ENCODE assay signal across 2 cellular contexts in the genomic region with DNA sequence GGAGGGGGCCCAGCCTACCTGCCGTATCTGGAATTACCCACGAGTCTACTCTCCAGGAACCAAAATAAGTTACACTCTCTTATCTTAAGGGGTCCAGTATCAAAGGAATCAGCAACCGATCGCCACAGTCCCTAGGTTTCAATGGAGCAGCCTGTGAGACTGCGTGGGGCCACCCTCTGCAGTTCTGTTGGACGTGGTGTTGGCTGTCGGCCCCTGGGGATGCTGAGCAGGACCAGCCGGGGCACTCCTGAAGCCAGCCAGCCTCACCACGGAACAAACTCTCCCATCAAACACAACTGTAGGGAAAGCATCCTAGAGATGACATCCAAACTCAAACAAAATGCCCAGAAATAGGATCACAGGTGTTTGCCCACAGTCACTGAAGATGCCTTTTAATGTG.
TF ChIP-seq lines count a peak whose summit lies in the region.

No MANE protein-coding gene starts in this region.

TF ChIP-seq in GM23338, 12 proteins besides CTCF, POLR2A, EP300 and RAD21 (continued from another document):
- TF ChIP-seq NANOG (IDR thresholded peaks at IDR 0.05; ENCODE audit: borderline replicate concordance) (no peak), POLR2AphosphoS5 (IDR thresholded peaks at IDR 0.05; ENCODE audit: low read depth) (no peak), ZNF114 (CRISPR knock-in tag; IDR thresholded peaks at IDR 0.05) (no peak), JUNB (IDR thresholded peaks at IDR 0.05; ENCODE audit: unreplicated experiment) (no peak), EZH2 (IDR thresholded peaks at IDR 0.05; ENCODE audit: low read depth, unreplicated experiment) (no peak), ZNF331 (CRISPR knock-in tag; IDR thresholded peaks at IDR 0.05; ENCODE audit: low read depth) (no peak), ZNF462 (CRISPR knock-in tag; IDR thresholded peaks at IDR 0.05) (no peak), STAT1 (IDR thresholded peaks at IDR 0.05; ENCODE audit: unreplicated experiment) (no peak)
- TF ChIP-seq, protein P1, sequence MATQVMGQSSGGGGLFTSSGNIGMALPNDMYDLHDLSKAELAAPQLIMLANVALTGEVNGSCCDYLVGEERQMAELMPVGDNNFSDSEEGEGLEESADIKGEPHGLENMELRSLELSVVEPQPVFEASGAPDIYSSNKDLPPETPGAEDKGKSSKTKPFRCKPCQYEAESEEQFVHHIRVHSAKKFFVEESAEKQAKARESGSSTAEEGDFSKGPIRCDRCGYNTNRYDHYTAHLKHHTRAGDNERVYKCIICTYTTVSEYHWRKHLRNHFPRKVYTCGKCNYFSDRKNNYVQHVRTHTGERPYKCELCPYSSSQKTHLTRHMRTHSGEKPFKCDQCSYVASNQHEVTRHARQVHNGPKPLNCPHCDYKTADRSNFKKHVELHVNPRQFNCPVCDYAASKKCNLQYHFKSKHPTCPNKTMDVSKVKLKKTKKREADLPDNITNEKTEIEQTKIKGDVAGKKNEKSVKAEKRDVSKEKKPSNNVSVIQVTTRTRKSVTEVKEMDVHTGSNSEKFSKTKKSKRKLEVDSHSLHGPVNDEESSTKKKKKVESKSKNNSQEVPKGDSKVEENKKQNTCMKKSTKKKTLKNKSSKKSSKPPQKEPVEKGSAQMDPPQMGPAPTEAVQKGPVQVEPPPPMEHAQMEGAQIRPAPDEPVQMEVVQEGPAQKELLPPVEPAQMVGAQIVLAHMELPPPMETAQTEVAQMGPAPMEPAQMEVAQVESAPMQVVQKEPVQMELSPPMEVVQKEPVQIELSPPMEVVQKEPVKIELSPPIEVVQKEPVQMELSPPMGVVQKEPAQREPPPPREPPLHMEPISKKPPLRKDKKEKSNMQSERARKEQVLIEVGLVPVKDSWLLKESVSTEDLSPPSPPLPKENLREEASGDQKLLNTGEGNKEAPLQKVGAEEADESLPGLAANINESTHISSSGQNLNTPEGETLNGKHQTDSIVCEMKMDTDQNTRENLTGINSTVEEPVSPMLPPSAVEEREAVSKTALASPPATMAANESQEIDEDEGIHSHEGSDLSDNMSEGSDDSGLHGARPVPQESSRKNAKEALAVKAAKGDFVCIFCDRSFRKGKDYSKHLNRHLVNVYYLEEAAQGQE (IDR thresholded peaks at IDR 0.05; ENCODE audit: unreplicated experiment) = no peak
- TF ChIP-seq, protein P2, sequence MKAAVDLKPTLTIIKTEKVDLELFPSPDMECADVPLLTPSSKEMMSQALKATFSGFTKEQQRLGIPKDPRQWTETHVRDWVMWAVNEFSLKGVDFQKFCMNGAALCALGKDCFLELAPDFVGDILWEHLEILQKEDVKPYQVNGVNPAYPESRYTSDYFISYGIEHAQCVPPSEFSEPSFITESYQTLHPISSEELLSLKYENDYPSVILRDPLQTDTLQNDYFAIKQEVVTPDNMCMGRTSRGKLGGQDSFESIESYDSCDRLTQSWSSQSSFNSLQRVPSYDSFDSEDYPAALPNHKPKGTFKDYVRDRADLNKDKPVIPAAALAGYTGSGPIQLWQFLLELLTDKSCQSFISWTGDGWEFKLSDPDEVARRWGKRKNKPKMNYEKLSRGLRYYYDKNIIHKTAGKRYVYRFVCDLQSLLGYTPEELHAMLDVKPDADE (IDR thresholded peaks at IDR 0.05) = no peak
TF ChIP-seq in GM23338: peak in this region for 0.

TF ChIP-seq in HepG2, 621 proteins besides CTCF, POLR2A, EP300 and RAD21 (continued from another document):
- TF ChIP-seq ZNF672 (CRISPR knock-in tag; IDR thresholded peaks at IDR 0.05) = no peak
- no peak for TF ChIP-seq NBN (conservative IDR thresholded peaks at IDR 0.05)
- TF ChIP-seq NFIB (CRISPR knock-in tag; IDR thresholded peaks at IDR 0.05; ENCODE audit: borderline replicate concordance) = no peak
- TF ChIP-seq, protein P3, sequence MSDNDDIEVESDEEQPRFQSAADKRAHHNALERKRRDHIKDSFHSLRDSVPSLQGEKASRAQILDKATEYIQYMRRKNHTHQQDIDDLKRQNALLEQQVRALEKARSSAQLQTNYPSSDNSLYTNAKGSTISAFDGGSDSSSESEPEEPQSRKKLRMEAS (IDR thresholded peaks at IDR 0.05) = no peak
- no peak for TF ChIP-seq ZNF296 (CRISPR knock-in tag; conservative IDR thresholded peaks at IDR 0.05)
- TF ChIP-seq AGO2 (optimal IDR thresholded peaks at IDR 0.05; ENCODE audit: low read depth, low read length) = no peak
- TF ChIP-seq ZNF44 (CRISPR knock-in tag; IDR thresholded peaks at IDR 0.05) = no peak
- no peak for TF ChIP-seq ZNF510 (CRISPR knock-in tag; IDR thresholded peaks at IDR 0.05; ENCODE audit: low read depth)
- TF ChIP-seq ZBTB43 (CRISPR knock-in tag; conservative IDR thresholded peaks at IDR 0.05) = no peak
- no peak for TF ChIP-seq CBX2 (IDR thresholded peaks at IDR 0.05; ENCODE audit: low read depth, low read length)
- TF ChIP-seq CBX2 (CRISPR knock-in tag; IDR thresholded peaks at IDR 0.05; ENCODE audit: low read depth) = no peak
- TF ChIP-seq JUN (CRISPR knock-in tag; IDR thresholded peaks at IDR 0.05) = no peak
